Comparison of ENCODE assay signal across 1 cellular context in genomic region chr3:194161181-194162045, GRCh38.
TF ChIP-seq lines count a peak whose summit lies in the region.

No MANE protein-coding gene starts in this region.

TF ChIP-seq in HepG2, 621 proteins besides CTCF, POLR2A, EP300 and RAD21 (continued from another document and continues in another):
- TF ChIP-seq TFDP1 (CRISPR knock-in tag; IDR thresholded peaks at IDR 0.05; ENCODE audit: borderline replicate concordance) (no peak), ZNF672 (CRISPR knock-in tag; IDR thresholded peaks at IDR 0.05) (no peak), GZF1 (CRISPR knock-in tag; IDR thresholded peaks at IDR 0.05) (no peak), ZFX (CRISPR knock-in tag; IDR thresholded peaks at IDR 0.05; ENCODE audit: low read depth) (no peak), ZSCAN20 (CRISPR knock-in tag; IDR thresholded peaks at IDR 0.05; ENCODE audit: borderline replicate concordance) (no peak), KDM5A (IDR thresholded peaks at IDR 0.05; ENCODE audit: borderline replicate concordance, low read length) (no peak), NCOR1 (IDR thresholded peaks at IDR 0.05; ENCODE audit: borderline replicate concordance, low read length) (no peak), MXD4 (CRISPR knock-in tag; IDR thresholded peaks at IDR 0.05) (no peak), NCOA5 (CRISPR knock-in tag; IDR thresholded peaks at IDR 0.05) (no peak), ZBTB4 (CRISPR knock-in tag; IDR thresholded peaks at IDR 0.05; ENCODE audit: borderline replicate concordance) (no peak), ZNF616 (CRISPR knock-in tag; IDR thresholded peaks at IDR 0.05; ENCODE audit: low read depth) (no peak), DRAP1 (CRISPR knock-in tag; IDR thresholded peaks at IDR 0.05) (no peak), ZNF496 (CRISPR knock-in tag; IDR thresholded peaks at IDR 0.05; ENCODE audit: insufficient replicate concordance) (no peak), LRRFIP1 (CRISPR knock-in tag; conservative IDR thresholded peaks at IDR 0.05) (no peak), ZNF598 (CRISPR knock-in tag; IDR thresholded peaks at IDR 0.05; ENCODE audit: borderline replicate concordance) (no peak), HIVEP1 (CRISPR knock-in tag; IDR thresholded peaks at IDR 0.05) (no peak), MBD4 (IDR thresholded peaks at IDR 0.05; ENCODE audit: borderline replicate concordance, low read length) (no peak), TBP (CRISPR knock-in tag; IDR thresholded peaks at IDR 0.05) (no peak), ZGPAT (CRISPR knock-in tag; IDR thresholded peaks at IDR 0.05) (peak; percentile 58; the same call in 1 of the 2 replicates), PRDM10 (CRISPR knock-in tag; IDR thresholded peaks at IDR 0.05; ENCODE audit: low read depth) (no peak), KMT2A (CRISPR knock-in tag; IDR thresholded peaks at IDR 0.05) (no peak), PRPF4 (IDR thresholded peaks at IDR 0.05; ENCODE audit: low read depth, low read length, poor library complexity, severe bottlenecking) (no peak), ZNF275 (CRISPR knock-in tag; IDR thresholded peaks at IDR 0.05; ENCODE audit: borderline replicate concordance) (no peak), ZNF530 (CRISPR knock-in tag; IDR thresholded peaks at IDR 0.05; ENCODE audit: low read depth) (no peak), SOX6 (IDR thresholded peaks at IDR 0.05) (no peak), SOX6 (CRISPR knock-in tag; IDR thresholded peaks at IDR 0.05) (peak; percentile 53), SNAPC2 (CRISPR knock-in tag; IDR thresholded peaks at IDR 0.05) (no peak), ZNF17 (CRISPR knock-in tag; IDR thresholded peaks at IDR 0.05) (no peak), ZNF687 (CRISPR knock-in tag; IDR thresholded peaks at IDR 0.05) (peak; percentile 60), STAG1 (CRISPR knock-in tag; IDR thresholded peaks at IDR 0.05) (peak; percentile 27), MAX (IDR thresholded peaks at IDR 0.05) (0 out of 2 replicates have a peak, but pooled peaks have one; percentile 29), ZNF780A (CRISPR knock-in tag; IDR thresholded peaks at IDR 0.05) (no peak), ZNF160 (CRISPR knock-in tag; IDR thresholded peaks at IDR 0.05) (no peak), ZKSCAN8 (CRISPR knock-in tag; IDR thresholded peaks at IDR 0.05; ENCODE audit: borderline replicate concordance) (0 out of 2 replicates have a peak, but pooled peaks have one; percentile 36), PHF5A (CRISPR knock-in tag; IDR thresholded peaks at IDR 0.05; ENCODE audit: low read depth, unreplicated experiment) (no peak), MTERF4 (CRISPR knock-in tag; IDR thresholded peaks at IDR 0.05) (no peak), ZNF740 (CRISPR knock-in tag; IDR thresholded peaks at IDR 0.05) (no peak), PHB2 (IDR thresholded peaks at IDR 0.05; ENCODE audit: partially characterized antibody) (no peak), ZNF660 (CRISPR knock-in tag; IDR thresholded peaks at IDR 0.05; ENCODE audit: borderline replicate concordance, low read depth) (no peak), EED (CRISPR knock-in tag; IDR thresholded peaks at IDR 0.05) (no peak), HOXA7 (CRISPR knock-in tag; IDR thresholded peaks at IDR 0.05) (no peak), ZNF230 (CRISPR knock-in tag; IDR thresholded peaks at IDR 0.05) (no peak), ZNF577 (CRISPR knock-in tag; IDR thresholded peaks at IDR 0.05; ENCODE audit: borderline replicate concordance, low read depth) (no peak), ZNF292 (CRISPR knock-in tag; IDR thresholded peaks at IDR 0.05; ENCODE audit: borderline replicate concordance, low read depth) (peak; percentile 67; the same call in 1 of the 2 replicates), GFI1 (CRISPR knock-in tag; IDR thresholded peaks at IDR 0.05; ENCODE audit: borderline replicate concordance) (no peak; the same call in 1 of the 2 replicates)
